ENCODE assay signal across 15 cellular contexts in genomic region chr11:73186294-73186850, GRCh38. TPM values are rescaled to one million over a fixed set of nuclear protein-coding genes. Genes with fewer than 3 reads are reported as not detected.
DNase-seq lines count a peak whose midpoint lies in the region; ATAC-seq and TF ChIP-seq lines count a peak whose summit lies in the region.
"Had no signal": no experiment of that assay in that cellular context is flagged by ENCODE, and none has a peak within 500 bp of the region (broad histone marks: within the 10 kb centered on the region; RNA-seq: fewer than 3 reads in every experiment).

No MANE protein-coding gene starts in this region.

- DNase-seq in activated CD4-positive, alpha-beta T cell treated with anti-CD3 and anti-CD28 coated beads, Interleukin-2, amount 10 ng/mL, durations not matched to agents 7 days and 5 days: no peak
- DNase-seq in activated CD4-positive, alpha-beta T cell treated with anti-CD3 and anti-CD28 coated beads, Interleukin-2, amount 50 U/mL, for 4 hours: no peak
- DNase-seq in RWPE2 (ENCODE audit: low spot score): peak; percentile 85
- DNase-seq in memory B cell (ENCODE audit: low spot score in 2 of 2): no peak
- no peak for DNase-seq in type B pancreatic cell (ENCODE audit: extremely low spot score, unreplicated experiment)
- no peak for DNase-seq in HK-2 (ENCODE audit: unreplicated experiment)
- DNase-seq in SJCRH30: no peak
- no peak for DNase-seq in SHP77 (lab: John Stamatoyannopoulos, UW)
- DNase-seq: activated CD4-positive, alpha-beta T cell treated with anti-CD3 and anti-CD28 coated beads for 1 hour; body of pancreas; DND-41; NCI-H446 treated with DMSO at 0.1 percent for 48 hours; Right ventricle myocardium superior; upper lobe of left lung had no signal

- POLR2A ChIA-PET in activated CD4-positive, alpha-beta T cell treated with anti-CD3 and anti-CD28 coated beads, Interleukin-2, amount 10 ng/mL, durations not matched to agents 7 days and 5 days (lab: Charles Lee): no interaction called here

- H3K4me3 ChIP-seq in RWPE2 (ENCODE audit: severe bottlenecking) (no peak overlapping the region), SJCRH30 (no peak overlapping the region)
- H3K4me3 ChIP-seq: body of pancreas, upper lobe of left lung had no signal

- H3K27ac ChIP-seq in RWPE2 (ENCODE audit: poor library complexity, severe bottlenecking): peak overlapping the region; percentile 98
- no peak overlapping the region for H3K27ac ChIP-seq in SJCRH30
- H3K27ac ChIP-seq: body of pancreas had no signal

- H3K27me3 ChIP-seq in RWPE2 (ENCODE audit: insufficient read depth, poor library complexity, severe bottlenecking) (no peaks in the 10 kb centered on the region), SJCRH30 (no peaks in the 10 kb centered on the region)
- H3K27me3 ChIP-seq: body of pancreas, upper lobe of left lung had no signal

- H3K9me3 ChIP-seq in RWPE2 (ENCODE audit: severe bottlenecking): no peaks in the 10 kb centered on the region
- no peaks in the 10 kb centered on the region for H3K9me3 ChIP-seq in SJCRH30 (replicated peaks)
- H3K9me3 ChIP-seq: body of pancreas, upper lobe of left lung had no signal

- ATAC-seq in RWPE2 (ENCODE audit: low read depth) (peak; percentile 58), memory B cell (ENCODE audit: low read depth) (no peak)
- ATAC-seq: body of pancreas had no signal

- H3K9me3 Mint-ChIP-seq in activated CD4-positive, alpha-beta T cell treated with anti-CD3 and anti-CD28 coated beads, Interleukin-2, amount 10 ng/mL, durations not matched to agents 7 days and 5 days: no peaks in the 10 kb centered on the region
- H3K9me3 Mint-ChIP-seq in memory B cell (no peaks in the 10 kb centered on the region), type B pancreatic cell (no peaks in the 10 kb centered on the region)

- no peak overlapping the region for H3K4me3 Mint-ChIP-seq in activated CD4-positive, alpha-beta T cell treated with anti-CD3 and anti-CD28 coated beads, Interleukin-2, amount 10 ng/mL, durations not matched to agents 7 days and 5 days
- H3K4me3 Mint-ChIP-seq in memory B cell (no peak overlapping the region), type B pancreatic cell (no peak overlapping the region)

- peaks cover 20% of the 10 kb centered on the region for H3K27me3 Mint-ChIP-seq in activated CD4-positive, alpha-beta T cell treated with anti-CD3 and anti-CD28 coated beads, Interleukin-2, amount 10 ng/mL, durations not matched to agents 7 days and 5 days
- H3K27me3 Mint-ChIP-seq in memory B cell (peaks cover 1% of the 10 kb centered on the region), type B pancreatic cell (no peaks in the 10 kb centered on the region)

- H3K36me3 ChIP-seq in RWPE2 (ENCODE audit: low read depth) (no peaks in the 10 kb centered on the region), SJCRH30 (no peaks in the 10 kb centered on the region)
- H3K36me3 ChIP-seq: upper lobe of left lung had no signal

- H3K27ac Mint-ChIP-seq in activated CD4-positive, alpha-beta T cell treated with anti-CD3 and anti-CD28 coated beads, Interleukin-2, amount 10 ng/mL, durations not matched to agents 7 days and 5 days: peak overlapping the region; percentile 16
- H3K27ac Mint-ChIP-seq in memory B cell (peak overlapping the region; percentile 18), type B pancreatic cell (peak overlapping the region; percentile 23)

- no peaks in the 10 kb centered on the region for H3K36me3 Mint-ChIP-seq in activated CD4-positive, alpha-beta T cell treated with anti-CD3 and anti-CD28 coated beads, Interleukin-2, amount 10 ng/mL, durations not matched to agents 7 days and 5 days (ENCODE audit: low read depth)
- H3K36me3 Mint-ChIP-seq in memory B cell (peaks cover 2% of the 10 kb centered on the region), type B pancreatic cell (no peaks in the 10 kb centered on the region)

- CTCF ChIA-PET in activated CD4-positive, alpha-beta T cell treated with anti-CD3 and anti-CD28 coated beads, Interleukin-2, amount 10 ng/mL, durations not matched to agents 7 days and 5 days (lab: Charles Lee): interaction anchor here (0.6 to 1.7 kb wide), 6 partner anchors 8 to 463 kb away, joined by 3 to 8 read pairs (median 4); no protein-coding TSS in a partner anchor

- TF ChIP-seq CTCF in RWPE2 (IDR thresholded peaks at IDR 0.05; ENCODE audit: poor library complexity, severe bottlenecking) (no peak), type B pancreatic cell (conservative IDR thresholded peaks at IDR 0.05) (no peak)

- H3K4me1 Mint-ChIP-seq in activated CD4-positive, alpha-beta T cell treated with anti-CD3 and anti-CD28 coated beads, Interleukin-2, amount 10 ng/mL, durations not matched to agents 7 days and 5 days: peaks cover 9% of the 10 kb centered on the region
- H3K4me1 Mint-ChIP-seq in memory B cell (peaks cover 35% of the 10 kb centered on the region), type B pancreatic cell (ENCODE audit: unreplicated experiment) (peaks cover 14% of the 10 kb centered on the region)

- H3K4me1 ChIP-seq in RWPE2 (ENCODE audit: insufficient read depth, poor library complexity, severe bottlenecking) (peaks cover 37% of the 10 kb centered on the region), SJCRH30 (no peaks in the 10 kb centered on the region; the same call in 1 of the 2 replicates)

RNA-seq across cellular contexts. Expression of gene P2RY2, which starts 31.7 kb away (rescaled TPM):
- not detected for total RNA-seq in activated CD4-positive, alpha-beta T cell treated with anti-CD3 and anti-CD28 coated beads, Interleukin-2, amount 10 ng/mL, durations not matched to agents 7 days and 5 days
- 12.1 and 25.3 TPM in 2 replicates for total RNA-seq in type B pancreatic cell (ENCODE audit: low replicate concordance)
- total RNA-seq in SJCRH30 (2014; rRNA removed; shearing (Covaris generic)): not detected in 2 replicates
- total RNA-seq: LHCN-M2 had no signal

RNA-seq across cellular contexts. Expression of gene FCHSD2, which starts 44.3 kb away (rescaled TPM):
- 10 to 100 TPM; 52.8 to 57.2 TPM for total RNA-seq in activated CD4-positive, alpha-beta T cell treated with anti-CD3 and anti-CD28 coated beads, Interleukin-2, amount 10 ng/mL, durations not matched to agents 7 days and 5 days
- 30.8 and 32.0 TPM in 2 replicates for total RNA-seq in type B pancreatic cell (ENCODE audit: low replicate concordance)
- total RNA-seq in SJCRH30 (2014; rRNA removed; shearing (Covaris generic)): 8.9 and 9.8 TPM in 2 replicates

Comparison
In these comparisons a context has a peak if more than half of its experiments do, and no peak if none do; other contexts are left out.
1. RNA of gene P2RY2, which starts 31.7 kb away (total RNA-seq): 12.1 to 25.3 TPM in type B pancreatic cell; not detected in activated CD4-positive, alpha-beta T cell treated with anti-CD3 and anti-CD28 coated beads, Interleukin-2, amount 10 ng/mL, durations not matched to agents 7 days and 5 days and not detected in SJCRH30; every median in the first group is over 10 times any median in the second.
2. Peak in every context shown above with its lines, with median percentiles within 50 percentile points of each other: H3K27ac Mint-ChIP-seq.